In the genomic region with DNA sequence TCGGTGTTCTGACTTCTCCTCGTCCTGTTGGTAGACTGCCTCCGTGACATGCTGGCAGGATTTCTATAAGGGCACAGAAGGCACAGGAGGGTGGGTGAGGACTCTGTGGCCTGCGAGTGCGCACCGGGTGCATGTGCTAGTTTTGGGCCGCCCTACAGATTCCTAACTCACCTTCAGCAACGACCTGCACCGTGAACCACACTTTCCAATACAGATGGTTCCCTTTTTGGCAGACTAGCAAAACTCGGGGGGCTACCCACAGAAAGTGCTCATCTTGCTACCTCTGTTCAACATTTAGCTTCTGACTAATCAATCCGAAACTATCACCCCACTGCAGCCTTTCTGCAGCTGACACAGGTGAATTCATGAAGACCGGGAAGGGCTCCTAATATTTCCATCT, we compare ENCODE assay signal across 25 cellular contexts. TPM values are rescaled to one million over a fixed set of nuclear protein-coding genes. Genes with fewer than 3 reads are reported as not detected.
DNase-seq lines count a peak whose midpoint lies in the region; ATAC-seq, FAIRE-seq and TF ChIP-seq lines count a peak whose summit lies in the region.
"Had no signal": no experiment of that assay in that cellular context is flagged by ENCODE, and none has a peak within 500 bp of the region (broad histone marks: within the 10 kb centered on the region; RNA-seq: fewer than 3 reads in every experiment).

No MANE protein-coding gene starts in this region.

- H3K9me3 ChIP-seq in HAP-1 = no peaks in the 10 kb centered on the region
- H3K9me3 ChIP-seq: BE2C had no signal

- no peaks in the 10 kb centered on the region for H3K27me3 ChIP-seq in HAP-1 (ENCODE audit: low read depth)
- H3K27me3 ChIP-seq: tibial nerve had no signal

- peak; percentile 20 for FAIRE-seq in GM12891 (lab: Jason Lieb, UNC)
- FAIRE-seq: bronchial epithelial cell, colon, keratinocyte had no signal

- TF ChIP-seq POLR2A in GM12891 (IDR thresholded peaks at IDR 0.05; ENCODE audit: low read depth, low read length) = no peak

- ATAC-seq in GM19463 (IDR thresholded peaks at IDR 0.05; ENCODE audit: unreplicated experiment) (peak; percentile 39), HG02885 (IDR thresholded peaks at IDR 0.05; ENCODE audit: poor library complexity, unreplicated experiment) (peak; percentile 72), GM21360 (IDR thresholded peaks at IDR 0.05; ENCODE audit: unreplicated experiment) (no peak)
- ATAC-seq: naive thymus-derived CD4-positive, alpha-beta T cell; PC-3; stimulated activated naive CD8-positive, alpha-beta T cell treated with anti-CD3 and anti-CD28 coated beads, Interleukin-15, amount 100 ng/mL, for 72 hours had no signal

- no peak for DNase-seq in GM12891 (ENCODE audit: insufficient read length, low spot score)
- peak; percentile 40 for DNase-seq in islet precursor cell
- DNase-seq in germinal center (ENCODE audit: low spot score) = no peak
- DNase-seq in HAP-1 (ENCODE audit: low spot score in 2 of 2) = no peak
- DNase-seq: ACHN; activated effector memory CD4-positive, alpha-beta T cell treated with Interleukin-2 at 50 U/mL for 16 hours; activated T-cell treated with anti-CD3 and anti-CD28 coated beads for 4 hours; anterior cingulate cortex; BE2C; effector memory CD4-positive, alpha-beta T cell; erythroblast; GDM1; H7; naive thymus-derived CD4-positive, alpha-beta T cell; NCI-H1694; occipital lobe; PC-3; stimulated activated naive CD8-positive, alpha-beta T cell treated with anti-CD3 and anti-CD28 coated beads, Interleukin-15, amount 100 ng/mL, for 72 hours had no signal

- H3K4me1 ChIP-seq in HAP-1 = no peaks in the 10 kb centered on the region
- H3K4me1 ChIP-seq: BE2C, tibial nerve had no signal

- no peak overlapping the region for H3K4me3 ChIP-seq in HAP-1
- H3K4me3 ChIP-seq: tibial nerve had no signal

- no peaks in the 10 kb centered on the region for H3K36me3 ChIP-seq in HAP-1 (replicated peaks)
- H3K36me3 ChIP-seq: BE2C, tibial nerve had no signal

- in situ Hi-C loops in HAP-1 (cut with MboI; ENCODE audit: low sequenced_read_pairs) = no loop called here

TF ChIP-seq in GM12891, 5 proteins besides CTCF, POLR2A, EP300 and RAD21:
- no peak for TF ChIP-seq POLR2AphosphoS5 (IDR thresholded peaks at IDR 0.05; ENCODE audit: low read depth, low read length)
- TF ChIP-seq TAF1 (IDR thresholded peaks at IDR 0.05; ENCODE audit: low read depth, low read length) = no peak
- TF ChIP-seq POU2F2 (IDR thresholded peaks at IDR 0.05; ENCODE audit: low read depth, low read length) = no peak
- TF ChIP-seq SPI1 (IDR thresholded peaks at IDR 0.05; ENCODE audit: low read depth, low read length) = no peak
- no peak for TF ChIP-seq PAX5 (IDR thresholded peaks at IDR 0.05; ENCODE audit: insufficient read depth, low read length, severe bottlenecking)

RNA-seq across cellular contexts. Expression of a gene that starts 14.1 kb away (rescaled TPM):
- 0.01 TPM for polyA plus RNA-seq in GM12891 (2012; ENCODE audit: low read depth, missing spikeins)
- polyA plus RNA-seq: keratinocyte had no signal
